ENCODE assay signal across 7 cellular contexts in the genomic region with DNA sequence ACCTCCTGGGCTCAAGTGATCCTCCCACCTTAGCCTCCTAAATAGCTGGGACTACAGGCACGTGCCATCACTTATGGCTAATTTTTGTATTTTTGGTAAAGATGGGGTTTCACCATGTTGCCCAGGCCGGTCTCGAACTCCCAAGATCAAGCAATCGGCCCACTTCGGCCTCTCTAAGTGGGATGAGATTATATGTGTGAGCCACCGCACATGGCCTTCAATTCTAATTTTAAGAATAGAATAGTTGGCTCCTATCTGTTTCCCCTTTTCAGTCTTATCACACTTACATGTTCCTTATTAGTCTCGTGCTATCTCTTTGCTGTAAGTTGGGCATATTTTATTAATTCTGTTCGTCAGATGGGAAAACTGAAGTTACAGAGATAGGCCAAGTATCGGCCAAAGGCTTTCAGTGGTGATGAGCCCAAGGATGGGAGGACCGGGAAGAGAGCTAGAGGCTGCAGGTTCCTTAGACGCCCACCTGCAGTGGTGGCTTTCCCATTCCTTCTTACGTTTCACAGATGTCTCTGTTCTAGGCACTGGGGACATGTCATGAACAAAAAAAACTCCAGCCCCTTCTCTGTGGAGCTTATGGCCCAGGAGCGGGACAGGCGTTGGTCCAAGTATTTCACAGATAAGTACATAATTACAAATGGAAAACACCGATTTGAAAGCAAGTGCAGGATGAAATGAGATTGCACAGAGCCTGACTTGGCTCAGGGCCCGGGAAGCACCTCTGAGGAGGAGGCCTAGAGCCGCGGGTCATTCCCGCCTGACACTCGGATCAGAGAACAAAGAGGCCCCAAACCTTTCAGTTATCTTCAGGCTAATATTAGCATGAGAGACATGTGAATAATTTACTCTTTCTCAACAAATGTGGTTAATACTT.
DNase-seq lines count a peak whose midpoint lies in the region; ATAC-seq and TF ChIP-seq lines count a peak whose summit lies in the region.

No MANE protein-coding gene starts in this region.

- H3K4me2 ChIP-seq in mammary epithelial cell (ENCODE audit: insufficient read depth, low read depth, low read length), result no peak overlapping the region
- no peak overlapping the region for H3K4me2 ChIP-seq in neuronal stem cell (ENCODE audit: insufficient read depth, low read length, poor library complexity, severe bottlenecking)

- H3K9ac ChIP-seq in mammary epithelial cell (ENCODE audit: insufficient read depth, low read length) (no peak overlapping the region), neuronal stem cell (ENCODE audit: low read depth, low read length, poor library complexity) (no peak overlapping the region)

- H2BK12ac ChIP-seq in neuronal stem cell (ENCODE audit: low read length), result no peak overlapping the region

- peak overlapping the region; percentile 84 for H2AFZ ChIP-seq in mammary epithelial cell (ENCODE audit: low read depth, low read length)
- H2AFZ ChIP-seq in neuronal stem cell (ENCODE audit: low read length), result peak overlapping the region; percentile 70

- H3K4me3 Mint-ChIP-seq in activated T-helper 2 cell treated with anti-CD3 and anti-CD28 coated beads, Interferon-gamma antibody, Interleukin-2, Interleukin-4, amounts not matched to agents 10 μg/mL and 5 μg/mL and 100 μg/mL, durations not matched to agents 14 hours and 24 hours and 36 hours (ENCODE audit: low read depth), result no peak overlapping the region

- H3K23ac ChIP-seq in neuronal stem cell (ENCODE audit: low read depth, low read length, poor library complexity), result no peak overlapping the region

- intact Hi-C loops in mammary epithelial cell (cut with micrococcal nuclease), result loop anchor here (10.0 kb wide), 1 partner anchor 49 kb away; no protein-coding TSS in a partner anchor
- intact Hi-C loops in activated T-helper 2 cell treated with anti-CD3 and anti-CD28 coated beads, Interferon-gamma antibody, Interleukin-2, Interleukin-4, amounts not matched to agents 10 μg/mL and 5 μg/mL and 100 μg/mL, durations not matched to agents 14 hours and 24 hours and 36 hours (cut with micrococcal nuclease), result no loop called here

- DNase-seq in NCI-H2107 (lab: John Stamatoyannopoulos, UW), result peak; percentile 41
- no peak for DNase-seq in mammary epithelial cell
- no peak for DNase-seq in neuronal stem cell (ENCODE audit: low spot score)
- no peak for DNase-seq in activated T-helper 2 cell treated with anti-CD3 and anti-CD28 coated beads, Interferon-gamma antibody, Interleukin-2, Interleukin-4, amounts not matched to agents 10 μg/mL and 5 μg/mL and 100 μg/mL, durations not matched to agents 14 hours and 24 hours and 36 hours (ENCODE audit: low spot score)
- no peak for DNase-seq in pons (ENCODE audit: low spot score)

- no peak overlapping the region for H2AK5ac ChIP-seq in neuronal stem cell (ENCODE audit: low read depth, low read length)

- H3K4me3 ChIP-seq in mammary epithelial cell (replicated peaks in 1 of 3; ENCODE audit: insufficient read depth in 1 of 3, low read depth in 2 of 3, low read length in 3 of 3) (no peak overlapping the region), neuronal stem cell (ENCODE audit: low read length in 2 of 2) (no peak overlapping the region)

- H3K79me1 ChIP-seq in neuronal stem cell (ENCODE audit: low read depth, low read length), result no peaks in the 10 kb centered on the region

- no peak overlapping the region for H4K91ac ChIP-seq in neuronal stem cell (ENCODE audit: low read depth, low read length, poor library complexity)

- no peak overlapping the region for H3K4ac ChIP-seq in neuronal stem cell (ENCODE audit: low read length)

- no peak overlapping the region for H2BK5ac ChIP-seq in neuronal stem cell (ENCODE audit: low read length)

- H3K27ac Mint-ChIP-seq in activated T-helper 2 cell treated with anti-CD3 and anti-CD28 coated beads, Interferon-gamma antibody, Interleukin-2, Interleukin-4, amounts not matched to agents 10 μg/mL and 5 μg/mL and 100 μg/mL, durations not matched to agents 14 hours and 24 hours and 36 hours, result no peak overlapping the region

- CTCF ChIA-PET in mammary epithelial cell (lab: Charles Lee; ENCODE audit: low non-redundant PET), result no interaction called here

- H3K14ac ChIP-seq in neuronal stem cell (ENCODE audit: low read length), result no peak overlapping the region

- no peak overlapping the region for H2BK120ac ChIP-seq in neuronal stem cell (ENCODE audit: low read depth, low read length)

- H3K27me3 ChIP-seq in mammary epithelial cell (ENCODE audit: insufficient read depth, low read length) (no peaks in the 10 kb centered on the region), neuronal stem cell (ENCODE audit: control insufficient read depth in 3 of 3, insufficient read depth in 3 of 3, low read depth in 1 of 3, low read length in 3 of 3) (no peaks in the 10 kb centered on the region)

- TF ChIP-seq CTCF in mammary epithelial cell (conservative IDR thresholded peaks at IDR 0.05 in 1 of 2, IDR thresholded peaks at IDR 0.05 in 1 of 2; ENCODE audit: extremely low read depth in 1 of 2, insufficient read depth in 1 of 2, low read depth in 1 of 2, low read length in 2 of 2), result no peak

- dilution Hi-C loops in mammary epithelial cell (cut with HindIII; ENCODE audit: low sequenced_read_pairs), result no loop called here

- H3K36me3 ChIP-seq in mammary epithelial cell (ENCODE audit: insufficient read depth, low read length), result no peaks in the 10 kb centered on the region
- H3K36me3 ChIP-seq in neuronal stem cell (replicated peaks in 1 of 2; ENCODE audit: control insufficient read depth in 2 of 2, insufficient read depth in 2 of 2, low read length in 2 of 2), result no peaks in the 10 kb centered on the region

- H3K36me3 Mint-ChIP-seq in activated T-helper 2 cell treated with anti-CD3 and anti-CD28 coated beads, Interferon-gamma antibody, Interleukin-2, Interleukin-4, amounts not matched to agents 10 μg/mL and 5 μg/mL and 100 μg/mL, durations not matched to agents 14 hours and 24 hours and 36 hours (ENCODE audit: low read depth), result no peaks in the 10 kb centered on the region

- no TSS peak for BruUV-seq in mammary epithelial cell (replicated peaks; lab: Mats Ljungman, UMichigan)

- H3K4me1 ChIP-seq in mammary epithelial cell (ENCODE audit: insufficient read depth, low read length) (peaks cover 8% of the 10 kb centered on the region), neuronal stem cell (ENCODE audit: control insufficient read depth in 2 of 2, insufficient read depth in 1 of 2, low read depth in 1 of 2, low read length in 2 of 2) (peaks cover 2 to 4% of the 10 kb centered on the region in 2 donors)

- H3K9me3 ChIP-seq in mammary epithelial cell (replicated peaks; ENCODE audit: insufficient read depth, low read length), result no peaks in the 10 kb centered on the region
- H3K9me3 ChIP-seq in neuronal stem cell (replicated peaks in 1 of 2; ENCODE audit: control insufficient read depth in 2 of 2, insufficient read depth in 1 of 2, low read depth in 1 of 2, low read length in 2 of 2), result no peaks in the 10 kb centered on the region

- in situ Hi-C loops in mammary epithelial cell (cut with MboI; ENCODE audit: low sequenced_read_pairs in 2 of 2), result no loop called here

- H3K18ac ChIP-seq in neuronal stem cell (ENCODE audit: low read length), result no peak overlapping the region

- no peaks in the 10 kb centered on the region for H3K79me2 ChIP-seq in mammary epithelial cell (ENCODE audit: insufficient read depth, low read length)

- H3K27ac ChIP-seq in mammary epithelial cell (ENCODE audit: insufficient read depth, low read depth, low read length) (no peak overlapping the region), neuronal stem cell (replicated peaks; ENCODE audit: low read length) (no peak overlapping the region)

- no peaks in the 10 kb centered on the region for H4K20me1 ChIP-seq in mammary epithelial cell (ENCODE audit: insufficient read depth, low read length)

- H3K4me1 Mint-ChIP-seq in activated T-helper 2 cell treated with anti-CD3 and anti-CD28 coated beads, Interferon-gamma antibody, Interleukin-2, Interleukin-4, amounts not matched to agents 10 μg/mL and 5 μg/mL and 100 μg/mL, durations not matched to agents 14 hours and 24 hours and 36 hours (ENCODE audit: low read depth), result peaks cover 6% of the 10 kb centered on the region

- ATAC-seq in GM21529 (IDR thresholded peaks at IDR 0.05; ENCODE audit: unreplicated experiment) (peak; percentile 53), HG03521 (IDR thresholded peaks at IDR 0.05; ENCODE audit: unreplicated experiment) (no peak)

- no peaks in the 10 kb centered on the region for H3K9me3 Mint-ChIP-seq in activated T-helper 2 cell treated with anti-CD3 and anti-CD28 coated beads, Interferon-gamma antibody, Interleukin-2, Interleukin-4, amounts not matched to agents 10 μg/mL and 5 μg/mL and 100 μg/mL, durations not matched to agents 14 hours and 24 hours and 36 hours

- H2BK15ac ChIP-seq in neuronal stem cell (ENCODE audit: low read length), result no peak overlapping the region

- H3K27me3 Mint-ChIP-seq in activated T-helper 2 cell treated with anti-CD3 and anti-CD28 coated beads, Interferon-gamma antibody, Interleukin-2, Interleukin-4, amounts not matched to agents 10 μg/mL and 5 μg/mL and 100 μg/mL, durations not matched to agents 14 hours and 24 hours and 36 hours (ENCODE audit: low read depth), result peaks cover 6% of the 10 kb centered on the region

- no peak overlapping the region for H4K8ac ChIP-seq in neuronal stem cell (ENCODE audit: low read depth, low read length)

- 74% methylated on average over 19 of the region's 20 CpGs for WGBS in mammary epithelial cell (ENCODE audit: low coverage, missing lambda C conversion rate)
- no CpG with 5 or more reads among the region's 20 CpGs for WGBS in neuronal stem cell (ENCODE audit: extremely low coverage in 2 of 2, insufficient read length in 2 of 2, insufficient replicate concordance in 1 of 2), 2 donors
